ENCODE assay signal across 1 cellular context in genomic region chr1:1272341-1273151, GRCh38.
TF ChIP-seq lines count a peak whose summit lies in the region.

No MANE protein-coding gene starts in this region.

TF ChIP-seq in K562, 482 proteins besides CTCF, POLR2A, EP300 and RAD21:
- TF ChIP-seq ZNF695 (CRISPR knock-in tag; IDR thresholded peaks at IDR 0.05) (0 out of 2 replicates have a peak, but pooled peaks have one; percentile 32), SPI1 (IDR thresholded peaks at IDR 0.05; ENCODE audit: borderline replicate concordance, low read depth, low read length) (no peak), TEAD1 (CRISPR knock-in tag; IDR thresholded peaks at IDR 0.05) (0 out of 4 replicates have a peak, but pooled peaks of 1 of the 2 experiments have one; percentile 11), PKNOX1 (IDR thresholded peaks at IDR 0.05) (peak; percentile 82), STAG1 (CRISPR knock-in tag; IDR thresholded peaks at IDR 0.05; ENCODE audit: borderline replicate concordance) (0 out of 2 replicates have a peak, but pooled peaks have one; percentile 19), ZNF609 (CRISPR knock-in tag; IDR thresholded peaks at IDR 0.05; ENCODE audit: borderline replicate concordance) (peak; percentile 82; the same call in 1 of the 2 replicates), RBFOX2 (IDR thresholded peaks at IDR 0.05; ENCODE audit: low read depth, low read length) (peak; percentile 19; the same call in 1 of the 2 replicates), TOE1 (IDR thresholded peaks at IDR 0.05; ENCODE audit: borderline replicate concordance) (no peak), TOE1 (CRISPR knock-in tag; IDR thresholded peaks at IDR 0.05; ENCODE audit: borderline replicate concordance, low read depth) (0 out of 2 replicates have a peak, but pooled peaks have one; percentile 70), HNRNPLL (IDR thresholded peaks at IDR 0.05; ENCODE audit: low read depth, low read length, poor library complexity, severe bottlenecking) (peak; percentile 12), CHD1 (IDR thresholded peaks at IDR 0.05; ENCODE audit: low read length) (peak; percentile 26), KDM5B (IDR thresholded peaks at IDR 0.05; ENCODE audit: insufficient replicate concordance, low read depth, low read length) (peak; percentile 42), MYBL2 (IDR thresholded peaks at IDR 0.05; ENCODE audit: low read depth) (no peak), MYBL2 (CRISPR knock-in tag; IDR thresholded peaks at IDR 0.05; ENCODE audit: borderline replicate concordance) (no peak), MAZ (CRISPR knock-in tag; conservative IDR thresholded peaks at IDR 0.05 in 1 of 2, IDR thresholded peaks at IDR 0.05 in 1 of 2) (0 out of 4 replicates have a peak, but pooled peaks of 1 of the 2 experiments have one; percentile 13), ZBTB1 (CRISPR knock-in tag; IDR thresholded peaks at IDR 0.05; ENCODE audit: borderline replicate concordance, low read depth) (peak; percentile 35; the same call in 1 of the 2 replicates), NR2F6 (CRISPR knock-in tag; IDR thresholded peaks at IDR 0.05) (0 out of 2 replicates have a peak, but pooled peaks have one; percentile 31), PTBP1 (IDR thresholded peaks at IDR 0.05; ENCODE audit: low read depth, low read length) (0 out of 2 replicates have a peak, but pooled peaks have one; percentile 28), ZNF583 (CRISPR knock-in tag; IDR thresholded peaks at IDR 0.05) (0 out of 2 replicates have a peak, but pooled peaks have one; percentile 36), NCOA1 (IDR thresholded peaks at IDR 0.05; ENCODE audit: low read depth) (no peak), ZFP91 (CRISPR knock-in tag; IDR thresholded peaks at IDR 0.05) (0 out of 2 replicates have a peak, but pooled peaks have one; percentile 58), POLR2G (IDR thresholded peaks at IDR 0.05; ENCODE audit: low read depth, low read length) (peak; percentile 50; the same call in 1 of the 2 replicates), KLF10 (CRISPR knock-in tag; IDR thresholded peaks at IDR 0.05) (no peak), ZBTB43 (CRISPR knock-in tag; IDR thresholded peaks at IDR 0.05) (0 out of 2 replicates have a peak, but pooled peaks have one; percentile 16), SUPT5H (IDR thresholded peaks at IDR 0.05) (0 out of 2 replicates have a peak, but pooled peaks have one; percentile 35), NR2C2 (CRISPR knock-in tag; IDR thresholded peaks at IDR 0.05) (0 out of 2 replicates have a peak, but pooled peaks have one; percentile 39), NR2C2 (tag; IDR thresholded peaks at IDR 0.05) (no peak), NKRF (IDR thresholded peaks at IDR 0.05; ENCODE audit: borderline replicate concordance) (0 out of 2 replicates have a peak, but pooled peaks have one; percentile 21)
- TF ChIP-seq, protein P1, sequence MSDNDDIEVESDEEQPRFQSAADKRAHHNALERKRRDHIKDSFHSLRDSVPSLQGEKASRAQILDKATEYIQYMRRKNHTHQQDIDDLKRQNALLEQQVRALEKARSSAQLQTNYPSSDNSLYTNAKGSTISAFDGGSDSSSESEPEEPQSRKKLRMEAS (CRISPR knock-in tag; IDR thresholded peaks at IDR 0.05) = peak; percentile 20; the same call in 1 of the 2 replicates
- TF ChIP-seq, protein P2, sequence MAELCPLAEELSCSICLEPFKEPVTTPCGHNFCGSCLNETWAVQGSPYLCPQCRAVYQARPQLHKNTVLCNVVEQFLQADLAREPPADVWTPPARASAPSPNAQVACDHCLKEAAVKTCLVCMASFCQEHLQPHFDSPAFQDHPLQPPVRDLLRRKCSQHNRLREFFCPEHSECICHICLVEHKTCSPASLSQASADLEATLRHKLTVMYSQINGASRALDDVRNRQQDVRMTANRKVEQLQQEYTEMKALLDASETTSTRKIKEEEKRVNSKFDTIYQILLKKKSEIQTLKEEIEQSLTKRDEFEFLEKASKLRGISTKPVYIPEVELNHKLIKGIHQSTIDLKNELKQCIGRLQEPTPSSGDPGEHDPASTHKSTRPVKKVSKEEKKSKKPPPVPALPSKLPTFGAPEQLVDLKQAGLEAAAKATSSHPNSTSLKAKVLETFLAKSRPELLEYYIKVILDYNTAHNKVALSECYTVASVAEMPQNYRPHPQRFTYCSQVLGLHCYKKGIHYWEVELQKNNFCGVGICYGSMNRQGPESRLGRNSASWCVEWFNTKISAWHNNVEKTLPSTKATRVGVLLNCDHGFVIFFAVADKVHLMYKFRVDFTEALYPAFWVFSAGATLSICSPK (IDR thresholded peaks at IDR 0.05; ENCODE audit: borderline replicate concordance) = no peak
- TF ChIP-seq, protein P3, sequence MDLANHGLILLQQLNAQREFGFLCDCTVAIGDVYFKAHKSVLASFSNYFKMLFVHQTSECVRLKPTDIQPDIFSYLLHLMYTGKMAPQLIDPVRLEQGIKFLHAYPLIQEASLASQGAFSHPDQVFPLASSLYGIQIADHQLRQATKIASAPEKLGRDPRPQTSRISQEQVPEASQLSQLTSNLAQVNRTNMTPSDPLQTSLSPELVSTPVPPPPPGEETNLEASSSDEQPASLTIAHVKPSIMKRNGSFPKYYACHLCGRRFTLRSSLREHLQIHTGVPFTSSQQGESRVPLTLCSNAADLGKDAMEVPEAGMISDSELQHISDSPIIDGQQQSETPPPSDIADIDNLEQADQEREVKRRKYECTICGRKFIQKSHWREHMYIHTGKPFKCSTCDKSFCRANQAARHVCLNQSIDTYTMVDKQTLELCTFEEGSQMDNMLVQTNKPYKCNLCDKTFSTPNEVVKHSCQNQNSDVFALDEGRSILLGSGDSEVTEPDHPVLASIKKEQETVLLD (IDR thresholded peaks at IDR 0.05) = no peak
- TF ChIP-seq, protein P4, sequence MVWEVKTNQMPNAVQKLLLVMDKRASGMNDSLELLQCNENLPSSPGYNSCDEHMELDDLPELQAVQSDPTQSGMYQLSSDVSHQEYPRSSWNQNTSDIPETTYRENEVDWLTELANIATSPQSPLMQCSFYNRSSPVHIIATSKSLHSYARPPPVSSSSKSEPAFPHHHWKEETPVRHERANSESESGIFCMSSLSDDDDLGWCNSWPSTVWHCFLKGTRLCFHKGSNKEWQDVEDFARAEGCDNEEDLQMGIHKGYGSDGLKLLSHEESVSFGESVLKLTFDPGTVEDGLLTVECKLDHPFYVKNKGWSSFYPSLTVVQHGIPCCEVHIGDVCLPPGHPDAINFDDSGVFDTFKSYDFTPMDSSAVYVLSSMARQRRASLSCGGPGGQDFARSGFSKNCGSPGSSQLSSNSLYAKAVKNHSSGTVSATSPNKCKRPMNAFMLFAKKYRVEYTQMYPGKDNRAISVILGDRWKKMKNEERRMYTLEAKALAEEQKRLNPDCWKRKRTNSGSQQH (CRISPR knock-in tag; IDR thresholded peaks at IDR 0.05) = no peak
- TF ChIP-seq, protein P5, sequence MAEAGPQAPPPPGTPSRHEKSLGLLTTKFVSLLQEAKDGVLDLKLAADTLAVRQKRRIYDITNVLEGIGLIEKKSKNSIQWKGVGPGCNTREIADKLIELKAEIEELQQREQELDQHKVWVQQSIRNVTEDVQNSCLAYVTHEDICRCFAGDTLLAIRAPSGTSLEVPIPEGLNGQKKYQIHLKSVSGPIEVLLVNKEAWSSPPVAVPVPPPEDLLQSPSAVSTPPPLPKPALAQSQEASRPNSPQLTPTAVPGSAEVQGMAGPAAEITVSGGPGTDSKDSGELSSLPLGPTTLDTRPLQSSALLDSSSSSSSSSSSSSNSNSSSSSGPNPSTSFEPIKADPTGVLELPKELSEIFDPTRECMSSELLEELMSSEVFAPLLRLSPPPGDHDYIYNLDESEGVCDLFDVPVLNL (CRISPR knock-in tag; IDR thresholded peaks at IDR 0.05; ENCODE audit: low read depth) = peak; percentile 72; the same call in 1 of the 2 replicates
- TF ChIP-seq, protein P6, sequence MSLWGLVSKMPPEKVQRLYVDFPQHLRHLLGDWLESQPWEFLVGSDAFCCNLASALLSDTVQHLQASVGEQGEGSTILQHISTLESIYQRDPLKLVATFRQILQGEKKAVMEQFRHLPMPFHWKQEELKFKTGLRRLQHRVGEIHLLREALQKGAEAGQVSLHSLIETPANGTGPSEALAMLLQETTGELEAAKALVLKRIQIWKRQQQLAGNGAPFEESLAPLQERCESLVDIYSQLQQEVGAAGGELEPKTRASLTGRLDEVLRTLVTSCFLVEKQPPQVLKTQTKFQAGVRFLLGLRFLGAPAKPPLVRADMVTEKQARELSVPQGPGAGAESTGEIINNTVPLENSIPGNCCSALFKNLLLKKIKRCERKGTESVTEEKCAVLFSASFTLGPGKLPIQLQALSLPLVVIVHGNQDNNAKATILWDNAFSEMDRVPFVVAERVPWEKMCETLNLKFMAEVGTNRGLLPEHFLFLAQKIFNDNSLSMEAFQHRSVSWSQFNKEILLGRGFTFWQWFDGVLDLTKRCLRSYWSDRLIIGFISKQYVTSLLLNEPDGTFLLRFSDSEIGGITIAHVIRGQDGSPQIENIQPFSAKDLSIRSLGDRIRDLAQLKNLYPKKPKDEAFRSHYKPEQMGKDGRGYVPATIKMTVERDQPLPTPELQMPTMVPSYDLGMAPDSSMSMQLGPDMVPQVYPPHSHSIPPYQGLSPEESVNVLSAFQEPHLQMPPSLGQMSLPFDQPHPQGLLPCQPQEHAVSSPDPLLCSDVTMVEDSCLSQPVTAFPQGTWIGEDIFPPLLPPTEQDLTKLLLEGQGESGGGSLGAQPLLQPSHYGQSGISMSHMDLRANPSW (CRISPR knock-in tag; IDR thresholded peaks at IDR 0.05) = 0 out of 2 replicates have a peak, but pooled peaks have one; percentile 4
